Comparison of ENCODE assay signal across 1 cellular context in the genomic region with DNA sequence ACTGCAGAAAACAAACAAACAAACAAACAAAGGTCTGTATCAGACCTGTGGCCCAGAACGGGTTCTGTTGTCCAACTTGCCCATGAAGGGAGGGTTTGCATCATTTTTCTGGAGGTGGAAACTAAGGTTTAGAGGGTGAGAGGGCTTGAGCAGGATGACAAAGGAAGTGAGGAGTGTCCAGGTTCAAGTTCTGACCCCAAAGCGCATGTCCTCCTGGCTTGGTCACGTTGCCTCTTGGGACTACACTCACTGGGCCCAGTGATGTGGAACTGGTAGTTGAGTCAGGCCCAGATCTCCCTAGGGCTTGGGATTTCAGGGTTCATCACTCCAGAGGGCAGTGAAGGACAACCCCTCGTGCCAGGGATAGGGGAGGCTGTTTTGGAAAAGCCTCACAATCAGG.
A peak's percentile ranks its signal among the peaks of the same experiment; 100 is the strongest.
TF ChIP-seq lines count a peak whose summit lies in the region.

No MANE protein-coding gene starts in this region.

TF ChIP-seq in HepG2, 621 proteins besides CTCF, POLR2A, EP300 and RAD21 (continued from another document):
- TF ChIP-seq, protein P1, sequence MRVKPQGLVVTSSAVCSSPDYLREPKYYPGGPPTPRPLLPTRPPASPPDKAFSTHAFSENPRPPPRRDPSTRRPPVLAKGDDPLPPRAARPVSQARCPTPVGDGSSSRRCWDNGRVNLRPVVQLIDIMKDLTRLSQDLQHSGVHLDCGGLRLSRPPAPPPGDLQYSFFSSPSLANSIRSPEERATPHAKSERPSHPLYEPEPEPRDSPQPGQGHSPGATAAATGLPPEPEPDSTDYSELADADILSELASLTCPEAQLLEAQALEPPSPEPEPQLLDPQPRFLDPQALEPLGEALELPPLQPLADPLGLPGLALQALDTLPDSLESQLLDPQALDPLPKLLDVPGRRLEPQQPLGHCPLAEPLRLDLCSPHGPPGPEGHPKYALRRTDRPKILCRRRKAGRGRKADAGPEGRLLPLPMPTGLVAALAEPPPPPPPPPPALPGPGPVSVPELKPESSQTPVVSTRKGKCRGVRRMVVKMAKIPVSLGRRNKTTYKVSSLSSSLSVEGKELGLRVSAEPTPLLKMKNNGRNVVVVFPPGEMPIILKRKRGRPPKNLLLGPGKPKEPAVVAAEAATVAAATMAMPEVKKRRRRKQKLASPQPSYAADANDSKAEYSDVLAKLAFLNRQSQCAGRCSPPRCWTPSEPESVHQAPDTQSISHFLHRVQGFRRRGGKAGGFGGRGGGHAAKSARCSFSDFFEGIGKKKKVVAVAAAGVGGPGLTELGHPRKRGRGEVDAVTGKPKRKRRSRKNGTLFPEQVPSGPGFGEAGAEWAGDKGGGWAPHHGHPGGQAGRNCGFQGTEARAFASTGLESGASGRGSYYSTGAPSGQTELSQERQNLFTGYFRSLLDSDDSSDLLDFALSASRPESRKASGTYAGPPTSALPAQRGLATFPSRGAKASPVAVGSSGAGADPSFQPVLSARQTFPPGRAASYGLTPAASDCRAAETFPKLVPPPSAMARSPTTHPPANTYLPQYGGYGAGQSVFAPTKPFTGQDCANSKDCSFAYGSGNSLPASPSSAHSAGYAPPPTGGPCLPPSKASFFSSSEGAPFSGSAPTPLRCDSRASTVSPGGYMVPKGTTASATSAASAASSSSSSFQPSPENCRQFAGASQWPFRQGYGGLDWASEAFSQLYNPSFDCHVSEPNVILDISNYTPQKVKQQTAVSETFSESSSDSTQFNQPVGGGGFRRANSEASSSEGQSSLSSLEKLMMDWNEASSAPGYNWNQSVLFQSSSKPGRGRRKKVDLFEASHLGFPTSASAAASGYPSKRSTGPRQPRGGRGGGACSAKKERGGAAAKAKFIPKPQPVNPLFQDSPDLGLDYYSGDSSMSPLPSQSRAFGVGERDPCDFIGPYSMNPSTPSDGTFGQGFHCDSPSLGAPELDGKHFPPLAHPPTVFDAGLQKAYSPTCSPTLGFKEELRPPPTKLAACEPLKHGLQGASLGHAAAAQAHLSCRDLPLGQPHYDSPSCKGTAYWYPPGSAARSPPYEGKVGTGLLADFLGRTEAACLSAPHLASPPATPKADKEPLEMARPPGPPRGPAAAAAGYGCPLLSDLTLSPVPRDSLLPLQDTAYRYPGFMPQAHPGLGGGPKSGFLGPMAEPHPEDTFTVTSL (CRISPR knock-in tag; IDR thresholded peaks at IDR 0.05; ENCODE audit: borderline replicate concordance): no peak
- TF ChIP-seq ZNF543 (CRISPR knock-in tag; IDR thresholded peaks at IDR 0.05) (no peak), AGO2 (optimal IDR thresholded peaks at IDR 0.05; ENCODE audit: low read depth, low read length) (no peak), ZNF7 (CRISPR knock-in tag; IDR thresholded peaks at IDR 0.05) (no peak), ZNF674 (CRISPR knock-in tag; IDR thresholded peaks at IDR 0.05; ENCODE audit: low read depth) (no peak), ARID2 (CRISPR knock-in tag; IDR thresholded peaks at IDR 0.05; ENCODE audit: borderline replicate concordance) (no peak), ZNF782 (CRISPR knock-in tag; IDR thresholded peaks at IDR 0.05; ENCODE audit: borderline replicate concordance) (no peak), ZNF644 (CRISPR knock-in tag; IDR thresholded peaks at IDR 0.05; ENCODE audit: low read depth) (no peak), ZNF850 (CRISPR knock-in tag; conservative IDR thresholded peaks at IDR 0.05) (no peak), NR1H2 (CRISPR knock-in tag; IDR thresholded peaks at IDR 0.05; ENCODE audit: borderline replicate concordance, low read depth) (no peak), SP2 (CRISPR knock-in tag; IDR thresholded peaks at IDR 0.05) (no peak), MED1 (CRISPR knock-in tag; IDR thresholded peaks at IDR 0.05) (peak; percentile 9; the same call in 1 of the 2 replicates), KLF16 (CRISPR knock-in tag; IDR thresholded peaks at IDR 0.05) (no peak), ZNF652 (CRISPR knock-in tag; IDR thresholded peaks at IDR 0.05; ENCODE audit: borderline replicate concordance, low read depth) (no peak), ZNF776 (CRISPR knock-in tag; IDR thresholded peaks at IDR 0.05) (no peak), HNRNPH1 (optimal IDR thresholded peaks at IDR 0.05; ENCODE audit: low read depth, low read length) (no peak)
- TF ChIP-seq, protein P2, sequence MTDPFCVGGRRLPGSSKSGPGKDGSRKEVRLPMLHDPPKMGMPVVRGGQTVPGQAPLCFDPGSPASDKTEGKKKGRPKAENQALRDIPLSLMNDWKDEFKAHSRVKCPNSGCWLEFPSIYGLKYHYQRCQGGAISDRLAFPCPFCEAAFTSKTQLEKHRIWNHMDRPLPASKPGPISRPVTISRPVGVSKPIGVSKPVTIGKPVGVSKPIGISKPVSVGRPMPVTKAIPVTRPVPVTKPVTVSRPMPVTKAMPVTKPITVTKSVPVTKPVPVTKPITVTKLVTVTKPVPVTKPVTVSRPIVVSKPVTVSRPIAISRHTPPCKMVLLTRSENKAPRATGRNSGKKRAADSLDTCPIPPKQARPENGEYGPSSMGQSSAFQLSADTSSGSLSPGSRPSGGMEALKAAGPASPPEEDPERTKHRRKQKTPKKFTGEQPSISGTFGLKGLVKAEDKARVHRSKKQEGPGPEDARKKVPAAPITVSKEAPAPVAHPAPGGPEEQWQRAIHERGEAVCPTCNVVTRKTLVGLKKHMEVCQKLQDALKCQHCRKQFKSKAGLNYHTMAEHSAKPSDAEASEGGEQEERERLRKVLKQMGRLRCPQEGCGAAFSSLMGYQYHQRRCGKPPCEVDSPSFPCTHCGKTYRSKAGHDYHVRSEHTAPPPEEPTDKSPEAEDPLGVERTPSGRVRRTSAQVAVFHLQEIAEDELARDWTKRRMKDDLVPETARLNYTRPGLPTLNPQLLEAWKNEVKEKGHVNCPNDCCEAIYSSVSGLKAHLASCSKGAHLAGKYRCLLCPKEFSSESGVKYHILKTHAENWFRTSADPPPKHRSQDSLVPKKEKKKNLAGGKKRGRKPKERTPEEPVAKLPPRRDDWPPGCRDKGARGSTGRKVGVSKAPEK (CRISPR knock-in tag; IDR thresholded peaks at IDR 0.05; ENCODE audit: borderline replicate concordance): no peak
- TF ChIP-seq, protein P3, sequence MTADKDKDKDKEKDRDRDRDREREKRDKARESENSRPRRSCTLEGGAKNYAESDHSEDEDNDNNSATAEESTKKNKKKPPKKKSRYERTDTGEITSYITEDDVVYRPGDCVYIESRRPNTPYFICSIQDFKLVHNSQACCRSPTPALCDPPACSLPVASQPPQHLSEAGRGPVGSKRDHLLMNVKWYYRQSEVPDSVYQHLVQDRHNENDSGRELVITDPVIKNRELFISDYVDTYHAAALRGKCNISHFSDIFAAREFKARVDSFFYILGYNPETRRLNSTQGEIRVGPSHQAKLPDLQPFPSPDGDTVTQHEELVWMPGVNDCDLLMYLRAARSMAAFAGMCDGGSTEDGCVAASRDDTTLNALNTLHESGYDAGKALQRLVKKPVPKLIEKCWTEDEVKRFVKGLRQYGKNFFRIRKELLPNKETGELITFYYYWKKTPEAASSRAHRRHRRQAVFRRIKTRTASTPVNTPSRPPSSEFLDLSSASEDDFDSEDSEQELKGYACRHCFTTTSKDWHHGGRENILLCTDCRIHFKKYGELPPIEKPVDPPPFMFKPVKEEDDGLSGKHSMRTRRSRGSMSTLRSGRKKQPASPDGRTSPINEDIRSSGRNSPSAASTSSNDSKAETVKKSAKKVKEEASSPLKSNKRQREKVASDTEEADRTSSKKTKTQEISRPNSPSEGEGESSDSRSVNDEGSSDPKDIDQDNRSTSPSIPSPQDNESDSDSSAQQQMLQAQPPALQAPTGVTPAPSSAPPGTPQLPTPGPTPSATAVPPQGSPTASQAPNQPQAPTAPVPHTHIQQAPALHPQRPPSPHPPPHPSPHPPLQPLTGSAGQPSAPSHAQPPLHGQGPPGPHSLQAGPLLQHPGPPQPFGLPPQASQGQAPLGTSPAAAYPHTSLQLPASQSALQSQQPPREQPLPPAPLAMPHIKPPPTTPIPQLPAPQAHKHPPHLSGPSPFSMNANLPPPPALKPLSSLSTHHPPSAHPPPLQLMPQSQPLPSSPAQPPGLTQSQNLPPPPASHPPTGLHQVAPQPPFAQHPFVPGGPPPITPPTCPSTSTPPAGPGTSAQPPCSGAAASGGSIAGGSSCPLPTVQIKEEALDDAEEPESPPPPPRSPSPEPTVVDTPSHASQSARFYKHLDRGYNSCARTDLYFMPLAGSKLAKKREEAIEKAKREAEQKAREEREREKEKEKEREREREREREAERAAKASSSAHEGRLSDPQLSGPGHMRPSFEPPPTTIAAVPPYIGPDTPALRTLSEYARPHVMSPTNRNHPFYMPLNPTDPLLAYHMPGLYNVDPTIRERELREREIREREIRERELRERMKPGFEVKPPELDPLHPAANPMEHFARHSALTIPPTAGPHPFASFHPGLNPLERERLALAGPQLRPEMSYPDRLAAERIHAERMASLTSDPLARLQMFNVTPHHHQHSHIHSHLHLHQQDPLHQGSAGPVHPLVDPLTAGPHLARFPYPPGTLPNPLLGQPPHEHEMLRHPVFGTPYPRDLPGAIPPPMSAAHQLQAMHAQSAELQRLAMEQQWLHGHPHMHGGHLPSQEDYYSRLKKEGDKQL (CRISPR knock-in tag; IDR thresholded peaks at IDR 0.05; ENCODE audit: low read depth): no peak
- TF ChIP-seq, protein P4, sequence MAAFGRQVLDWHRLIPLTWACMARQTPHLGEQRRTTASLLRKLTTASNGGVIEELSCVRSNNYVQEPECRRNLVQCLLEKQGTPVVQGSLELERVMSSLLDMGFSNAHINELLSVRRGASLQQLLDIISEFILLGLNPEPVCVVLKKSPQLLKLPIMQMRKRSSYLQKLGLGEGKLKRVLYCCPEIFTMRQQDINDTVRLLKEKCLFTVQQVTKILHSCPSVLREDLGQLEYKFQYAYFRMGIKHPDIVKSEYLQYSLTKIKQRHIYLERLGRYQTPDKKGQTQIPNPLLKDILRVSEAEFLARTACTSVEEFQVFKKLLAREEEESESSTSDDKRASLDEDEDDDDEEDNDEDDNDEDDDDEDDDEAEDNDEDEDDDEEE (CRISPR knock-in tag; IDR thresholded peaks at IDR 0.05): peak; percentile 32; the same call in 1 of the 2 replicates
- TF ChIP-seq, protein P5, sequence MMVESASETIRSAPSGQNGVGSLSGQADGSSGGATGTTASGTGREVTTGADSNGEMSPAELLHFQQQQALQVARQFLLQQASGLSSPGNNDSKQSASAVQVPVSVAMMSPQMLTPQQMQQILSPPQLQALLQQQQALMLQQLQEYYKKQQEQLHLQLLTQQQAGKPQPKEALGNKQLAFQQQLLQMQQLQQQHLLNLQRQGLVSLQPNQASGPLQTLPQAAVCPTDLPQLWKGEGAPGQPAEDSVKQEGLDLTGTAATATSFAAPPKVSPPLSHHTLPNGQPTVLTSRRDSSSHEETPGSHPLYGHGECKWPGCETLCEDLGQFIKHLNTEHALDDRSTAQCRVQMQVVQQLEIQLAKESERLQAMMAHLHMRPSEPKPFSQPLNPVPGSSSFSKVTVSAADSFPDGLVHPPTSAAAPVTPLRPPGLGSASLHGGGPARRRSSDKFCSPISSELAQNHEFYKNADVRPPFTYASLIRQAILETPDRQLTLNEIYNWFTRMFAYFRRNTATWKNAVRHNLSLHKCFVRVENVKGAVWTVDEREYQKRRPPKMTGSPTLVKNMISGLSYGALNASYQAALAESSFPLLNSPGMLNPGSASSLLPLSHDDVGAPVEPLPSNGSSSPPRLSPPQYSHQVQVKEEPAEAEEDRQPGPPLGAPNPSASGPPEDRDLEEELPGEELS (CRISPR knock-in tag; IDR thresholded peaks at IDR 0.05): 0 out of 2 replicates have a peak, but pooled peaks have one; percentile 27
- TF ChIP-seq, protein P6, sequence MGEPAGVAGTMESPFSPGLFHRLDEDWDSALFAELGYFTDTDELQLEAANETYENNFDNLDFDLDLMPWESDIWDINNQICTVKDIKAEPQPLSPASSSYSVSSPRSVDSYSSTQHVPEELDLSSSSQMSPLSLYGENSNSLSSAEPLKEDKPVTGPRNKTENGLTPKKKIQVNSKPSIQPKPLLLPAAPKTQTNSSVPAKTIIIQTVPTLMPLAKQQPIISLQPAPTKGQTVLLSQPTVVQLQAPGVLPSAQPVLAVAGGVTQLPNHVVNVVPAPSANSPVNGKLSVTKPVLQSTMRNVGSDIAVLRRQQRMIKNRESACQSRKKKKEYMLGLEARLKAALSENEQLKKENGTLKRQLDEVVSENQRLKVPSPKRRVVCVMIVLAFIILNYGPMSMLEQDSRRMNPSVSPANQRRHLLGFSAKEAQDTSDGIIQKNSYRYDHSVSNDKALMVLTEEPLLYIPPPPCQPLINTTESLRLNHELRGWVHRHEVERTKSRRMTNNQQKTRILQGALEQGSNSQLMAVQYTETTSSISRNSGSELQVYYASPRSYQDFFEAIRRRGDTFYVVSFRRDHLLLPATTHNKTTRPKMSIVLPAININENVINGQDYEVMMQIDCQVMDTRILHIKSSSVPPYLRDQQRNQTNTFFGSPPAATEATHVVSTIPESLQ (CRISPR knock-in tag; conservative IDR thresholded peaks at IDR 0.05): no peak
- TF ChIP-seq, protein P7, sequence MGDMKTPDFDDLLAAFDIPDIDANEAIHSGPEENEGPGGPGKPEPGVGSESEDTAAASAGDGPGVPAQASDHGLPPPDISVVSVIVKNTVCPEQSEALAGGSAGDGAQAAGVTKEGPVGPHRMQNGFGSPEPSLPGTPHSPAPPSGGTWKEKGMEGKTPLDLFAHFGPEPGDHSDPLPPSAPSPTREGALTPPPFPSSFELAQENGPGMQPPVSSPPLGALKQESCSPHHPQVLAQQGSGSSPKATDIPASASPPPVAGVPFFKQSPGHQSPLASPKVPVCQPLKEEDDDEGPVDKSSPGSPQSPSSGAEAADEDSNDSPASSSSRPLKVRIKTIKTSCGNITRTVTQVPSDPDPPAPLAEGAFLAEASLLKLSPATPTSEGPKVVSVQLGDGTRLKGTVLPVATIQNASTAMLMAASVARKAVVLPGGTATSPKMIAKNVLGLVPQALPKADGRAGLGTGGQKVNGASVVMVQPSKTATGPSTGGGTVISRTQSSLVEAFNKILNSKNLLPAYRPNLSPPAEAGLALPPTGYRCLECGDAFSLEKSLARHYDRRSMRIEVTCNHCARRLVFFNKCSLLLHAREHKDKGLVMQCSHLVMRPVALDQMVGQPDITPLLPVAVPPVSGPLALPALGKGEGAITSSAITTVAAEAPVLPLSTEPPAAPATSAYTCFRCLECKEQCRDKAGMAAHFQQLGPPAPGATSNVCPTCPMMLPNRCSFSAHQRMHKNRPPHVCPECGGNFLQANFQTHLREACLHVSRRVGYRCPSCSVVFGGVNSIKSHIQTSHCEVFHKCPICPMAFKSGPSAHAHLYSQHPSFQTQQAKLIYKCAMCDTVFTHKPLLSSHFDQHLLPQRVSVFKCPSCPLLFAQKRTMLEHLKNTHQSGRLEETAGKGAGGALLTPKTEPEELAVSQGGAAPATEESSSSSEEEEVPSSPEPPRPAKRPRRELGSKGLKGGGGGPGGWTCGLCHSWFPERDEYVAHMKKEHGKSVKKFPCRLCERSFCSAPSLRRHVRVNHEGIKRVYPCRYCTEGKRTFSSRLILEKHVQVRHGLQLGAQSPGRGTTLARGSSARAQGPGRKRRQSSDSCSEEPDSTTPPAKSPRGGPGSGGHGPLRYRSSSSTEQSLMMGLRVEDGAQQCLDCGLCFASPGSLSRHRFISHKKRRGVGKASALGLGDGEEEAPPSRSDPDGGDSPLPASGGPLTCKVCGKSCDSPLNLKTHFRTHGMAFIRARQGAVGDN (CRISPR knock-in tag; IDR thresholded peaks at IDR 0.05): no peak; the same call in 1 of the 2 replicates
- TF ChIP-seq, protein P8, sequence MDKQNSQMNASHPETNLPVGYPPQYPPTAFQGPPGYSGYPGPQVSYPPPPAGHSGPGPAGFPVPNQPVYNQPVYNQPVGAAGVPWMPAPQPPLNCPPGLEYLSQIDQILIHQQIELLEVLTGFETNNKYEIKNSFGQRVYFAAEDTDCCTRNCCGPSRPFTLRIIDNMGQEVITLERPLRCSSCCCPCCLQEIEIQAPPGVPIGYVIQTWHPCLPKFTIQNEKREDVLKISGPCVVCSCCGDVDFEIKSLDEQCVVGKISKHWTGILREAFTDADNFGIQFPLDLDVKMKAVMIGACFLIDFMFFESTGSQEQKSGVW (CRISPR knock-in tag; IDR thresholded peaks at IDR 0.05; ENCODE audit: borderline replicate concordance): no peak
